In the genomic region with DNA sequence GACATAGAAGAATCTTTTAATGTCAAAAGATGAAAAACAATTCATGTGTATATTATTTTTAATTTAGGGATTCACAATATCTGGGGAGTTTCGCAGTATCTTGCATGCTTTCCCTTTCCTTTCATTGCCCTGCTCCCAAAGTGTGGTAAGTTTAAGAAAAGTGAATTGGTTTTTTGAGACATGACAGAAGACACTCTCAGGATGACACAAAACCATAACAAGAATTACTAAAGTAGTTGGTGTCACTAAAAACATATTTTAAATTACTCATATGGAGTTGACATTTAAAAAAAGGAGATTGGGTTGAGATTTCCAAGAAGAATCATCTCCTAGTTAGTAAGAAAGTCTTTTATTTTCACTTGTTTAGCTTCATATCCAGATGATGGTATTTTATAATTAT, we compare ENCODE assay signal across 2 cellular contexts.
TF ChIP-seq lines count a peak whose summit lies in the region.

No MANE protein-coding gene starts in this region.

TF ChIP-seq in GM12878, 131 proteins besides CTCF, POLR2A, EP300 and RAD21:
- TF ChIP-seq BCL11A (IDR thresholded peaks at IDR 0.05; ENCODE audit: low read depth, low read length) (no peak), NFIC (IDR thresholded peaks at IDR 0.05; ENCODE audit: low read depth, low read length) (peak; percentile 51; the same call in 1 of the 2 replicates), JUNB (IDR thresholded peaks at IDR 0.05) (peak; percentile 57), RUNX3 (IDR thresholded peaks at IDR 0.05; ENCODE audit: low read length) (peak; percentile 35; the same call in 1 of the 2 replicates)

TF ChIP-seq in HepG2, 621 proteins besides CTCF, POLR2A, EP300 and RAD21:
- TF ChIP-seq SRSF4 (IDR thresholded peaks at IDR 0.05; ENCODE audit: low read depth, low read length, poor library complexity, severe bottlenecking) (no peak), NFYB (CRISPR knock-in tag; IDR thresholded peaks at IDR 0.05) (no peak), ARID2 (CRISPR knock-in tag; IDR thresholded peaks at IDR 0.05; ENCODE audit: borderline replicate concordance) (no peak), ZNF709 (CRISPR knock-in tag; IDR thresholded peaks at IDR 0.05) (no peak), ZNF652 (CRISPR knock-in tag; IDR thresholded peaks at IDR 0.05; ENCODE audit: borderline replicate concordance, low read depth) (no peak), SIN3B (IDR thresholded peaks at IDR 0.05; ENCODE audit: low read length) (no peak), ZNF720 (CRISPR knock-in tag; IDR thresholded peaks at IDR 0.05) (no peak), KLF13 (CRISPR knock-in tag; IDR thresholded peaks at IDR 0.05) (no peak)
- TF ChIP-seq, protein P1, sequence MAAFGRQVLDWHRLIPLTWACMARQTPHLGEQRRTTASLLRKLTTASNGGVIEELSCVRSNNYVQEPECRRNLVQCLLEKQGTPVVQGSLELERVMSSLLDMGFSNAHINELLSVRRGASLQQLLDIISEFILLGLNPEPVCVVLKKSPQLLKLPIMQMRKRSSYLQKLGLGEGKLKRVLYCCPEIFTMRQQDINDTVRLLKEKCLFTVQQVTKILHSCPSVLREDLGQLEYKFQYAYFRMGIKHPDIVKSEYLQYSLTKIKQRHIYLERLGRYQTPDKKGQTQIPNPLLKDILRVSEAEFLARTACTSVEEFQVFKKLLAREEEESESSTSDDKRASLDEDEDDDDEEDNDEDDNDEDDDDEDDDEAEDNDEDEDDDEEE (CRISPR knock-in tag; IDR thresholded peaks at IDR 0.05), result no peak
- TF ChIP-seq, protein P2, sequence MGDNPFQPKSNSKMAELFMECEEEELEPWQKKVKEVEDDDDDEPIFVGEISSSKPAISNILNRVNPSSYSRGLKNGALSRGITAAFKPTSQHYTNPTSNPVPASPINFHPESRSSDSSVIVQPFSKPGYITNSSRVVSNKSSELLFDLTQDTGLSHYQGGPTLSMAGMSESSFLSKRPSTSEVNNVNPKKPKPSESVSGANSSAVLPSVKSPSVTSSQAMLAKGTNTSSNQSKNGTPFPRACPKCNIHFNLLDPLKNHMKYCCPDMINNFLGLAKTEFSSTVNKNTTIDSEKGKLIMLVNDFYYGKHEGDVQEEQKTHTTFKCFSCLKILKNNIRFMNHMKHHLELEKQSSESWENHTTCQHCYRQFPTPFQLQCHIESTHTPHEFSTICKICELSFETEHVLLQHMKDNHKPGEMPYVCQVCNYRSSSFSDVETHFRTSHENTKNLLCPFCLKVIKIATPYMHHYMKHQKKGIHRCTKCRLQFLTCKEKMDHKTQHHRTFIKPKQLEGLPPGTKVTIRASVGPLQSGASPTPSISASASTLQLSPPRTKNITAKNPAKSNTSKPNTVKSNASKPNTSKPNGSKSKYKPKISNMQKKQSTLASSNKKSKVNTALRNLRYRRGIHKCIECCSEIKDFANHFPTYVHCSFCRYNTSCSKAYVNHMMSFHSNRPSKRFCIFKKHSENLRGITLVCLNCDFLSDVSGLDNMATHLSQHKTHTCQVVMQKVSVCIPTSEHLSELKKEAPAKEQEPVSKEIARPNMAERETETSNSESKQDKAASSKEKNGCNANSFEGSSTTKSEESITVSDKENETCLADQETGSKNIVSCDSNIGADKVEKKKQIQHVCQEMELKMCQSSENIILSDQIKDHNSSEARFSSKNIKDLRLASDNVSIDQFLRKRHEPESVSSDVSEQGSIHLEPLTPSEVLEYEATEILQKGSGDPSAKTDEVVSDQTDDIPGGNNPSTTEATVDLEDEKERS (CRISPR knock-in tag; IDR thresholded peaks at IDR 0.05), result no peak
